ENCODE assay signal across 1 cellular context in genomic region chr17:74371653-74372147, GRCh38.
A peak's percentile ranks its signal among the peaks of the same experiment; 100 is the strongest.
TF ChIP-seq lines count a peak whose summit lies in the region.

No MANE protein-coding gene starts in this region.

TF ChIP-seq in HepG2, 621 proteins besides CTCF, POLR2A, EP300 and RAD21:
- TF ChIP-seq AGO1 (IDR thresholded peaks at IDR 0.05; ENCODE audit: low read depth, low read length, poor library complexity, severe bottlenecking) (no peak), DNMT1 (CRISPR knock-in tag; IDR thresholded peaks at IDR 0.05) (peak; percentile 52; the same call in 1 of the 2 replicates)
